Comparison of ENCODE assay signal across 12 cellular contexts in genomic region chr12:124005736-124006581, GRCh38. TPM values are rescaled to one million over a fixed set of nuclear protein-coding genes. Genes with fewer than 3 reads are reported as not detected.
DNase-seq lines count a peak whose midpoint lies in the region; ATAC-seq and TF ChIP-seq lines count a peak whose summit lies in the region.
"Had no signal": no experiment of that assay in that cellular context is flagged by ENCODE, and none has a peak within 500 bp of the region (broad histone marks: within the 10 kb centered on the region; RNA-seq: fewer than 3 reads in every experiment).

No MANE protein-coding gene starts in this region.

- TF ChIP-seq CTCF in WERI-Rb-1 (IDR thresholded peaks at IDR 0.05; ENCODE audit: low read depth, low read length) (peak; percentile 50; the same call in 1 of the 2 replicates), foreskin keratinocyte (conservative IDR thresholded peaks at IDR 0.05) (no peak)

- POLR2A ChIA-PET in naive thymus-derived CD8-positive, alpha-beta T cell (lab: Charles Lee) = interaction anchor here (0.7 to 1.2 kb wide), 3 partner anchors 11 to 69 kb away, joined by 3 to 4 read pairs (median 3); no protein-coding TSS in a partner anchor

- H3K27me3 ChIP-seq in WERI-Rb-1 (ENCODE audit: insufficient read depth, low read depth, severe bottlenecking) (no peaks in the 10 kb centered on the region), foreskin keratinocyte (no peaks in the 10 kb centered on the region)

- H3K4me1 ChIP-seq in foreskin keratinocyte = peaks cover 4% of the 10 kb centered on the region

- H3K27me3 Mint-ChIP-seq in naive thymus-derived CD8-positive, alpha-beta T cell = no peaks in the 10 kb centered on the region

- H3K36me3 Mint-ChIP-seq in naive thymus-derived CD8-positive, alpha-beta T cell = peaks cover 0 to 19% (median 7%) of the 10 kb centered on the region in 3 donors

- no peaks in the 10 kb centered on the region for H3K9me3 ChIP-seq in WERI-Rb-1 (ENCODE audit: severe bottlenecking)
- H3K9me3 ChIP-seq: SK-N-SH had no signal

- peak overlapping the region; percentile 55 to 76 (median 70) for H3K4me3 Mint-ChIP-seq in naive thymus-derived CD8-positive, alpha-beta T cell

- peaks cover 22 to 39% (median 37%) of the 10 kb centered on the region in 4 donors for H3K4me1 Mint-ChIP-seq in naive thymus-derived CD8-positive, alpha-beta T cell

- DNase-seq in WERI-Rb-1 (peak; percentile 90), globus pallidus (ENCODE audit: low spot score) (no peak), DMS153 (lab: John Stamatoyannopoulos, UW) (no peak), foreskin keratinocyte (no peak)
- DNase-seq in naive thymus-derived CD8-positive, alpha-beta T cell = no peak
- DNase-seq in effector CD4-positive, alpha-beta T cell = no peak
- DNase-seq: EL, NCI-H2081 treated with DMSO at 0.1 percent for 48 hours, SK-N-SH had no signal

- peak overlapping the region; percentile 65 for H3K27ac ChIP-seq in WERI-Rb-1
- H3K27ac ChIP-seq in foreskin keratinocyte = no peak overlapping the region
- H3K27ac ChIP-seq: HL-60 had no signal

- H3K27ac Mint-ChIP-seq in naive thymus-derived CD8-positive, alpha-beta T cell = peak overlapping the region; percentile 76 to 95 (median 88)

- H3K9me3 Mint-ChIP-seq in naive thymus-derived CD8-positive, alpha-beta T cell = no peaks in the 10 kb centered on the region

- peak overlapping the region; percentile 17; the same call in 1 of the 2 replicates for H3K4me3 ChIP-seq in GM08714 (ENCODE audit: low read length)
- no peak overlapping the region for H3K4me3 ChIP-seq in WERI-Rb-1 (ENCODE audit: low read depth, low read length)

- peaks cover 85% of the 10 kb centered on the region for H3K36me3 ChIP-seq in WERI-Rb-1

- ATAC-seq in GM21619 (IDR thresholded peaks at IDR 0.05; ENCODE audit: unreplicated experiment) (peak; percentile 45), foreskin keratinocyte (no peak)
- ATAC-seq in naive thymus-derived CD8-positive, alpha-beta T cell = peak; percentile 44 to 58

RNA-seq across cellular contexts. Expression of gene ZNF664, which starts 32.9 kb away (rescaled TPM):
- 10 to 100 TPM; 43.9 to 47.9 TPM for total RNA-seq in naive thymus-derived CD8-positive, alpha-beta T cell
- polyA plus RNA-seq in naive thymus-derived CD8-positive, alpha-beta T cell = 10 to 100 TPM in 2 of 3 donors, 1 to 10 TPM in 1; 9.4 to 10.8 (median 10.3) TPM
- total RNA-seq in foreskin keratinocyte = 58.2 and 64.9 TPM in 2 replicates
- 19.4 and 21.9 TPM in 2 replicates for polyA plus RNA-seq in foreskin keratinocyte

RNA-seq across cellular contexts. Expression of gene CCDC92, which starts 33.3 kb away (rescaled TPM):
- total RNA-seq in naive thymus-derived CD8-positive, alpha-beta T cell = 10 to 100 TPM; 23.3 to 28.2 TPM
- 10 to 100 TPM; 16.7 to 34.0 (median 21.1) TPM for polyA plus RNA-seq in naive thymus-derived CD8-positive, alpha-beta T cell
- 14.7 and 15.8 TPM in 2 replicates for total RNA-seq in foreskin keratinocyte
- polyA plus RNA-seq in foreskin keratinocyte = 23.0 and 26.9 TPM in 2 replicates
